1 cellular context compared by ENCODE assay signal in genomic region chr4:5722328-5722727, GRCh38.
TF ChIP-seq lines count a peak whose summit lies in the region.

No MANE protein-coding gene starts in this region.

TF ChIP-seq in HepG2, 621 proteins besides CTCF, POLR2A, EP300 and RAD21 (continued from another document):
- TF ChIP-seq, protein P1, sequence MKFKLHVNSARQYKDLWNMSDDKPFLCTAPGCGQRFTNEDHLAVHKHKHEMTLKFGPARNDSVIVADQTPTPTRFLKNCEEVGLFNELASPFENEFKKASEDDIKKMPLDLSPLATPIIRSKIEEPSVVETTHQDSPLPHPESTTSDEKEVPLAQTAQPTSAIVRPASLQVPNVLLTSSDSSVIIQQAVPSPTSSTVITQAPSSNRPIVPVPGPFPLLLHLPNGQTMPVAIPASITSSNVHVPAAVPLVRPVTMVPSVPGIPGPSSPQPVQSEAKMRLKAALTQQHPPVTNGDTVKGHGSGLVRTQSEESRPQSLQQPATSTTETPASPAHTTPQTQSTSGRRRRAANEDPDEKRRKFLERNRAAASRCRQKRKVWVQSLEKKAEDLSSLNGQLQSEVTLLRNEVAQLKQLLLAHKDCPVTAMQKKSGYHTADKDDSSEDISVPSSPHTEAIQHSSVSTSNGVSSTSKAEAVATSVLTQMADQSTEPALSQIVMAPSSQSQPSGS (CRISPR knock-in tag; IDR thresholded peaks at IDR 0.05): no peak
- TF ChIP-seq SOX5 (CRISPR knock-in tag; IDR thresholded peaks at IDR 0.05; ENCODE audit: borderline replicate concordance): peak; percentile 65; the same call in 1 of the 2 replicates
- TF ChIP-seq ATF7 (IDR thresholded peaks at IDR 0.05): no peak
- TF ChIP-seq ATF7 (CRISPR knock-in tag; IDR thresholded peaks at IDR 0.05): no peak
- peak; percentile 73 for TF ChIP-seq TEAD3 (CRISPR knock-in tag; optimal IDR thresholded peaks at IDR 0.05; ENCODE audit: borderline replicate concordance)
- 0 out of 2 replicates have a peak, but pooled peaks have one; percentile 42 for TF ChIP-seq ZNF121 (CRISPR knock-in tag; IDR thresholded peaks at IDR 0.05)
- no peak for TF ChIP-seq CCDC6 (CRISPR knock-in tag; IDR thresholded peaks at IDR 0.05)
- TF ChIP-seq SUZ12 (IDR thresholded peaks at IDR 0.05; ENCODE audit: low read depth, low read length): no peak
- TF ChIP-seq KAT2B (IDR thresholded peaks at IDR 0.05; ENCODE audit: borderline replicate concordance, low read depth, low read length): no peak
- no peak for TF ChIP-seq ZNF674 (CRISPR knock-in tag; IDR thresholded peaks at IDR 0.05; ENCODE audit: low read depth)
- no peak for TF ChIP-seq FOXP1 (IDR thresholded peaks at IDR 0.05)
- peak; percentile 57 for TF ChIP-seq FOXP1 (CRISPR knock-in tag; IDR thresholded peaks at IDR 0.05)
- no peak for TF ChIP-seq TEAD2 (CRISPR knock-in tag; IDR thresholded peaks at IDR 0.05)
- TF ChIP-seq HOMEZ (CRISPR knock-in tag; IDR thresholded peaks at IDR 0.05; ENCODE audit: low read depth): 0 out of 2 replicates have a peak, but pooled peaks have one; percentile 43
- peak; percentile 56; the same call in 1 of the 2 replicates for TF ChIP-seq HOXA3 (CRISPR knock-in tag; IDR thresholded peaks at IDR 0.05)
- TF ChIP-seq ZNF7 (CRISPR knock-in tag; IDR thresholded peaks at IDR 0.05): no peak
- peak; percentile 57; the same call in 1 of the 2 replicates for TF ChIP-seq NCOA2 (CRISPR knock-in tag; IDR thresholded peaks at IDR 0.05)
- TF ChIP-seq, protein P2, sequence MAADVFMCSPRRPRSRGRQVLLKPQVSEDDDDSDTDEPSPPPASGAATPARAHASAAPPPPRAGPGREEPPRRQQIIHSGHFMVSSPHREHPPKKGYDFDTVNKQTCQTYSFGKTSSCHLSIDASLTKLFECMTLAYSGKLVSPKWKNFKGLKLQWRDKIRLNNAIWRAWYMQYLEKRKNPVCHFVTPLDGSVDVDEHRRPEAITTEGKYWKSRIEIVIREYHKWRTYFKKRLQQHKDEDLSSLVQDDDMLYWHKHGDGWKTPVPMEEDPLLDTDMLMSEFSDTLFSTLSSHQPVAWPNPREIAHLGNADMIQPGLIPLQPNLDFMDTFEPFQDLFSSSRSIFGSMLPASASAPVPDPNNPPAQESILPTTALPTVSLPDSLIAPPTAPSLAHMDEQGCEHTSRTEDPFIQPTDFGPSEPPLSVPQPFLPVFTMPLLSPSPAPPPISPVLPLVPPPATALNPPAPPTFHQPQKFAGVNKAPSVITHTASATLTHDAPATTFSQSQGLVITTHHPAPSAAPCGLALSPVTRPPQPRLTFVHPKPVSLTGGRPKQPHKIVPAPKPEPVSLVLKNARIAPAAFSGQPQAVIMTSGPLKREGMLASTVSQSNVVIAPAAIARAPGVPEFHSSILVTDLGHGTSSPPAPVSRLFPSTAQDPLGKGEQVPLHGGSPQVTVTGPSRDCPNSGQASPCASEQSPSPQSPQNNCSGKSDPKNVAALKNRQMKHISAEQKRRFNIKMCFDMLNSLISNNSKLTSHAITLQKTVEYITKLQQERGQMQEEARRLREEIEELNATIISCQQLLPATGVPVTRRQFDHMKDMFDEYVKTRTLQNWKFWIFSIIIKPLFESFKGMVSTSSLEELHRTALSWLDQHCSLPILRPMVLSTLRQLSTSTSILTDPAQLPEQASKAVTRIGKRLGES (CRISPR knock-in tag; IDR thresholded peaks at IDR 0.05; ENCODE audit: borderline replicate concordance): no peak
- peak; percentile 78 for TF ChIP-seq HNF1A (IDR thresholded peaks at IDR 0.05; ENCODE audit: low read depth)
- peak; percentile 87 for TF ChIP-seq HNF1A (CRISPR knock-in tag; IDR thresholded peaks at IDR 0.05; ENCODE audit: borderline replicate concordance)
